Comparison of ENCODE assay signal across 19 cellular contexts in the genomic region with DNA sequence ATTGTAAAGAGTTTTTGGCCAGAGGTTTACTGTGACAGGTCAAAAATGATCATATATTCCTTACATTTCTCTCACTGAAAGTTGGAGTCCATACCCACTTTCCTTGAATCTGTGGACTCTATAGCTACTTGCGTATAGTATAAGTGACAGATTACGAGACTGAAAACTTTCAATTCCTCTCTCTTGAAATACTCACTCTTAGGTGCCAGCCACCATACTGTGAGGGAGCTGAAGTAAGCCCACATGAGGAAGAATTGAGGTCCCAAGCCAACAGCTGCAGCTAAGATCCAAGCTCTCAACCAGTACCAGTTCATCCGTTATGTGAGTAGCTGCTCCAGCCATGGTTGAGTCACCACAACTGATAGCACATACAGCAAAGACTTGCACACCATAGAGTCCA.
DNase-seq lines count a peak whose midpoint lies in the region; ATAC-seq, FAIRE-seq and TF ChIP-seq lines count a peak whose summit lies in the region.
"Had no signal": no experiment of that assay in that cellular context is flagged by ENCODE, and none has a peak within 500 bp of the region (broad histone marks: within the 10 kb centered on the region; RNA-seq: fewer than 3 reads in every experiment).

No MANE protein-coding gene starts in this region.

- SMC1A ChIA-PET in GM12878 (lab: Charles Lee; ENCODE audit: uncharacterized antibody, unreplicated experiment), result no interaction called here

- in situ Hi-C loops in GM12878 (cut with MboI), result no loop called here

- RAD21 ChIA-PET in GM12878 (lab: Charles Lee; ENCODE audit: unreplicated experiment), result no interaction called here

- no peaks in the 10 kb centered on the region for H3K79me2 ChIP-seq in GM12878 (ENCODE audit: control insufficient read depth, insufficient read depth, low read length)

- no peaks in the 10 kb centered on the region for H3K36me3 ChIP-seq in GM12878 (ENCODE audit: control insufficient read depth in 2 of 2, insufficient read depth in 2 of 2, low read length in 1 of 2)

- no peak overlapping the region for H2AFZ ChIP-seq in GM12878 (ENCODE audit: control insufficient read depth, low read depth, low read length)
- H2AFZ ChIP-seq: GM23248 had no signal

- no peak overlapping the region for H3K4me3 Mint-ChIP-seq in stimulated activated memory B cell treated with anti-CD40 and anti-IgM and Interleukin-4, amounts not matched to agents 10 μg/mL and 1 μg/mL and 100 μg/mL, for 72 hours
- H3K4me3 Mint-ChIP-seq: CD4-positive, alpha-beta T cell; IgD-negative memory B cell had no signal

- no TSS peak for BruUV-seq in GM12878 (replicated peaks; lab: Mats Ljungman, UMichigan)

- no peak for TF ChIP-seq EP300 in GM12878 (IDR thresholded peaks at IDR 0.05; ENCODE audit: borderline replicate concordance in 1 of 2, control insufficient read depth in 1 of 2, low read depth in 2 of 2, low read length in 2 of 2)

- no peak overlapping the region for H3K4me3 ChIP-seq in GM12878
- H3K4me3 ChIP-seq: GM23248 had no signal

- H3K27me3 ChIP-seq in GM12878 (replicated peaks in 1 of 2; ENCODE audit: control insufficient read depth in 2 of 2, insufficient read depth in 2 of 2, low read length in 1 of 2), result no peaks in the 10 kb centered on the region

- intact Hi-C loops in GM12878 (cut with micrococcal nuclease; ENCODE audit: unreplicated experiment), result no loop called here

- DNase-seq in MV-4-11 (lab: John Stamatoyannopoulos, UW) (peak; percentile 33), GM12878 (ENCODE audit: low read depth, low spot score) (no peak), NCI-H1436 (lab: John Stamatoyannopoulos, UW) (no peak), DMS79 (lab: John Stamatoyannopoulos, UW) (no peak), NAMALWA (ENCODE audit: low spot score) (no peak)
- DNase-seq: ACHN; Caco-2; CD4-positive, alpha-beta T cell; GDM1; KBM-7 had no signal

- H3K9me3 ChIP-seq in GM12878 (replicated peaks; ENCODE audit: control insufficient read depth, insufficient read depth, low read length), result no peaks in the 10 kb centered on the region
- H3K9me3 ChIP-seq: Caco-2 had no signal

- no peaks in the 10 kb centered on the region for H3K9me3 Mint-ChIP-seq in stimulated activated memory B cell treated with anti-CD40 and anti-IgM and Interleukin-4, amounts not matched to agents 10 μg/mL and 1 μg/mL and 100 μg/mL, for 72 hours
- H3K9me3 Mint-ChIP-seq: CD4-positive, alpha-beta T cell; IgD-negative memory B cell had no signal

- no peak overlapping the region for H3K9ac ChIP-seq in GM12878 (ENCODE audit: control insufficient read depth, insufficient read depth, low read length)
- H3K9ac ChIP-seq: GM23248 had no signal

- no peak for TF ChIP-seq RAD21 in GM12878 (IDR thresholded peaks at IDR 0.05; ENCODE audit: insufficient read depth, low read depth, low read length)

- WGBS in GM12878 (ENCODE audit: insufficient coverage, insufficient replicate concordance, low lambda C conversion rate, missing lambda C conversion rate), result 24% methylated on average over 3 of the region's 3 CpGs

- no peak for TF ChIP-seq POLR2A in GM12878 (IDR thresholded peaks at IDR 0.05; ENCODE audit: low read depth, low read length)

- H3K4me1 Mint-ChIP-seq in stimulated activated memory B cell treated with anti-CD40 and anti-IgM and Interleukin-4, amounts not matched to agents 10 μg/mL and 1 μg/mL and 100 μg/mL, for 72 hours, result no peaks in the 10 kb centered on the region

- no peak for FAIRE-seq in GM12878 (lab: Jason Lieb, UNC)
- FAIRE-seq: A204.1, D721Med, GM19239, HepG2 had no signal

- no peaks in the 10 kb centered on the region for H3K4me1 ChIP-seq in GM12878 (ENCODE audit: control insufficient read depth, insufficient read depth, low read length)
- H3K4me1 ChIP-seq: Caco-2 had no signal

- no peaks in the 10 kb centered on the region for H3K27me3 Mint-ChIP-seq in stimulated activated memory B cell treated with anti-CD40 and anti-IgM and Interleukin-4, amounts not matched to agents 10 μg/mL and 1 μg/mL and 100 μg/mL, for 72 hours
- H3K27me3 Mint-ChIP-seq: CD4-positive, alpha-beta T cell; IgD-negative memory B cell had no signal

- peak; percentile 56; the same call in 2 of the 3 replicates for ATAC-seq in GM12878
- ATAC-seq in stimulated activated memory B cell treated with anti-CD40 and anti-IgM and Interleukin-4, amounts not matched to agents 10 μg/mL and 1 μg/mL and 100 μg/mL, for 72 hours, result peak; percentile 28
- ATAC-seq: HCT116, HepG2 had no signal

- POLR2A ChIA-PET in GM12878 (lab: Charles Lee), result no interaction called here

- no peaks in the 10 kb centered on the region for H3K36me3 Mint-ChIP-seq in stimulated activated memory B cell treated with anti-CD40 and anti-IgM and Interleukin-4, amounts not matched to agents 10 μg/mL and 1 μg/mL and 100 μg/mL, for 72 hours
- H3K36me3 Mint-ChIP-seq: IgD-negative memory B cell had no signal

- no peak overlapping the region for H3K27ac Mint-ChIP-seq in stimulated activated memory B cell treated with anti-CD40 and anti-IgM and Interleukin-4, amounts not matched to agents 10 μg/mL and 1 μg/mL and 100 μg/mL, for 72 hours
- H3K27ac Mint-ChIP-seq: CD4-positive, alpha-beta T cell; IgD-negative memory B cell had no signal

- no peak overlapping the region for H3K27ac ChIP-seq in GM12878 (ENCODE audit: control insufficient read depth, insufficient read depth)
- H3K27ac ChIP-seq: C4-2B, GM23248 had no signal

- H3K4me2 ChIP-seq in GM12878 (ENCODE audit: control insufficient read depth, insufficient read depth), result no peak overlapping the region

- no peak for TF ChIP-seq CTCF in GM12878 (IDR thresholded peaks at IDR 0.05 in 2 of 3, conservative IDR thresholded peaks at IDR 0.05 in 1 of 3; ENCODE audit: control insufficient read depth in 2 of 3, extremely low read depth in 1 of 3, insufficient read depth in 1 of 3, low read depth in 3 of 3, low read length in 3 of 3)

- CTCF ChIA-PET in GM12878 (lab: Yijun Ruan, JAX), result interaction anchor here (1.1 kb wide), 1 partner anchor 984 kb away, joined by 4 read pairs; no protein-coding TSS in a partner anchor

- H4K20me1 ChIP-seq in GM12878 (ENCODE audit: control insufficient read depth, insufficient read depth), result no peaks in the 10 kb centered on the region

TF ChIP-seq in GM12878, 131 proteins besides CTCF, POLR2A, EP300 and RAD21:
- TF ChIP-seq RELA (IDR thresholded peaks at IDR 0.05; ENCODE audit: borderline replicate concordance, partially characterized antibody), result no peak
